Comparison of ENCODE assay signal across 27 cellular contexts in genomic region chr11:35357893-35358292, GRCh38.
A peak's percentile ranks its signal among the peaks of the same experiment; 100 is the strongest.
DNase-seq lines count a peak whose midpoint lies in the region; ATAC-seq and TF ChIP-seq lines count a peak whose summit lies in the region.
"Had no signal": no experiment of that assay in that cellular context is flagged by ENCODE, and none has a peak within 500 bp of the region (broad histone marks: within the 10 kb centered on the region; RNA-seq: fewer than 3 reads in every experiment).

No MANE protein-coding gene starts in this region.

- H3K27ac ChIP-seq in right atrium auricular region (no peak overlapping the region), heart right ventricle (peak overlapping the region in 3 of 10 donors; percentile 7 to 77 (median 20)), adrenal gland (peak overlapping the region in 3 of 5 donors; percentile 9 to 84 (median 82)), subcutaneous abdominal adipose tissue (ENCODE audit: low read depth, low read length) (peak overlapping the region; percentile 49)
- H3K27ac ChIP-seq: cardiac muscle cell, left lung, Peyer's patch, SJSA1 had no signal

- TF ChIP-seq POLR2A in adrenal gland (IDR thresholded peaks at IDR 0.05), result no peak

- POLR2A ChIA-PET in activated CD8-positive, alpha-beta T cell treated with anti-CD3 and anti-CD28 coated beads, Interleukin-2, amount 10 ng/mL, durations not matched to agents 7 days and 5 days (lab: Charles Lee), result no interaction called here

- H3K27me3 Mint-ChIP-seq in activated CD8-positive, alpha-beta T cell treated with anti-CD3 and anti-CD28 coated beads, Interleukin-2, amount 10 ng/mL, durations not matched to agents 7 days and 5 days (ENCODE audit: low read depth), result peaks cover 3% of the 10 kb centered on the region
- no peaks in the 10 kb centered on the region for H3K27me3 Mint-ChIP-seq in Calu3 (ENCODE audit: unreplicated experiment)
- H3K27me3 Mint-ChIP-seq: activated T-cell treated with anti-CD3 and anti-CD28 coated beads, Interleukin-2, amount 50 U/mL, for 24 hours had no signal

- no peaks in the 10 kb centered on the region for H3K36me3 Mint-ChIP-seq in activated CD8-positive, alpha-beta T cell treated with anti-CD3 and anti-CD28 coated beads, Interleukin-2, amount 10 ng/mL, durations not matched to agents 7 days and 5 days (ENCODE audit: low read depth)
- no peaks in the 10 kb centered on the region for H3K36me3 Mint-ChIP-seq in Calu3 (ENCODE audit: insufficient read depth, unreplicated experiment)
- H3K36me3 Mint-ChIP-seq: mesothelial cell of epicardium; stimulated activated memory B cell treated with anti-CD40 and anti-IgM and Interleukin-4, amounts not matched to agents 10 μg/mL and 1 μg/mL and 100 μg/mL, for 72 hours had no signal

- BruUV-seq in Calu3 (replicated peaks; lab: Mats Ljungman, UMichigan), result no TSS peak

- H3K27ac Mint-ChIP-seq in activated CD8-positive, alpha-beta T cell treated with anti-CD3 and anti-CD28 coated beads, Interleukin-2, amount 10 ng/mL, durations not matched to agents 7 days and 5 days, result no peak overlapping the region
- H3K27ac Mint-ChIP-seq in Calu3 (ENCODE audit: unreplicated experiment), result no peak overlapping the region
- H3K27ac Mint-ChIP-seq: activated T-cell treated with anti-CD3 and anti-CD28 coated beads, Interleukin-2, amount 50 U/mL, for 24 hours; mesothelial cell of epicardium; naive thymus-derived CD4-positive, alpha-beta T cell; stimulated activated memory B cell treated with anti-CD40 and anti-IgM and Interleukin-4, amounts not matched to agents 10 μg/mL and 1 μg/mL and 100 μg/mL, for 72 hours; T-helper 1 cell treated with Interleukin-12 subunit alpha and Interleukin-12 subunit beta and Interleukin-4 antibody, amounts not matched to agents 30 μg/mL and 1 μg/mL, for 36 hours had no signal

- WGBS in heart right ventricle, 2 donors, result 86 to 90% methylated on average over 6 of the region's 6 CpGs
- WGBS in adrenal gland, 4 donors, result 71 to 74% (median 72%) methylated on average over 6 of the region's 6 CpGs

- CTCF ChIA-PET in activated CD8-positive, alpha-beta T cell treated with anti-CD3 and anti-CD28 coated beads, Interleukin-2, amount 10 ng/mL, durations not matched to agents 7 days and 5 days (lab: Charles Lee), result no interaction called here
- CTCF ChIA-PET in Calu3 (lab: Charles Lee), result no interaction called here

- H3K4me1 ChIP-seq in right atrium auricular region, result peaks cover 0 to 16% of the 10 kb centered on the region in 2 donors
- peaks cover 0 to 35% (median 21%) of the 10 kb centered on the region in 9 donors for H3K4me1 ChIP-seq in heart right ventricle
- H3K4me1 ChIP-seq in adrenal gland (replicated peaks in 1 of 2), result peaks cover 24% of the 10 kb centered on the region in 2 donors
- H3K4me1 ChIP-seq in subcutaneous abdominal adipose tissue (ENCODE audit: control insufficient read depth in 5 of 5, insufficient read depth in 5 of 5, low read length in 5 of 5), result peaks cover 7 to 18% (median 16%) of the 10 kb centered on the region in 5 donors
- H3K4me1 ChIP-seq: BE2C, Peyer's patch had no signal

- H3K4me1 Mint-ChIP-seq in activated CD8-positive, alpha-beta T cell treated with anti-CD3 and anti-CD28 coated beads, Interleukin-2, amount 10 ng/mL, durations not matched to agents 7 days and 5 days (ENCODE audit: low read depth), result peaks cover 10% of the 10 kb centered on the region
- H3K4me1 Mint-ChIP-seq in Calu3 (ENCODE audit: low read depth, unreplicated experiment), result peaks cover 5% of the 10 kb centered on the region
- H3K4me1 Mint-ChIP-seq: stimulated activated memory B cell treated with anti-CD40 and anti-IgM and Interleukin-4, amounts not matched to agents 10 μg/mL and 1 μg/mL and 100 μg/mL, for 72 hours had no signal

- H3K4me3 Mint-ChIP-seq in activated CD8-positive, alpha-beta T cell treated with anti-CD3 and anti-CD28 coated beads, Interleukin-2, amount 10 ng/mL, durations not matched to agents 7 days and 5 days, result no peak overlapping the region
- no peak overlapping the region for H3K4me3 Mint-ChIP-seq in Calu3 (ENCODE audit: low read depth, unreplicated experiment)
- H3K4me3 Mint-ChIP-seq: activated T-cell treated with anti-CD3 and anti-CD28 coated beads, Interleukin-2, amount 50 U/mL, for 24 hours; mesothelial cell of epicardium; naive thymus-derived CD4-positive, alpha-beta T cell; stimulated activated memory B cell treated with anti-CD40 and anti-IgM and Interleukin-4, amounts not matched to agents 10 μg/mL and 1 μg/mL and 100 μg/mL, for 72 hours; T-helper 1 cell treated with Interleukin-12 subunit alpha and Interleukin-12 subunit beta and Interleukin-4 antibody, amounts not matched to agents 30 μg/mL and 1 μg/mL, for 36 hours had no signal

- no peaks in the 10 kb centered on the region for H3K27me3 ChIP-seq in right atrium auricular region
- H3K27me3 ChIP-seq in heart right ventricle, result no peaks in the 10 kb centered on the region
- no peaks in the 10 kb centered on the region for H3K27me3 ChIP-seq in adrenal gland
- no peaks in the 10 kb centered on the region for H3K27me3 ChIP-seq in subcutaneous abdominal adipose tissue (ENCODE audit: control insufficient read depth in 5 of 5, insufficient read depth in 4 of 5, low read length in 5 of 5)
- H3K27me3 ChIP-seq: BE2C, cardiac muscle cell, left lung, Peyer's patch, SJSA1, uterus had no signal

- no peak overlapping the region for H3K4me3 ChIP-seq in right atrium auricular region
- no peak overlapping the region for H3K4me3 ChIP-seq in heart right ventricle
- H3K4me3 ChIP-seq in adrenal gland, result no peak overlapping the region
- no peak overlapping the region for H3K4me3 ChIP-seq in subcutaneous abdominal adipose tissue (ENCODE audit: low read depth in 1 of 5, low read length in 5 of 5)
- H3K4me3 ChIP-seq: cardiac muscle cell, K562, left lung, Peyer's patch, SJSA1, thoracic aorta, uterus had no signal

- H3K36me3 ChIP-seq in right atrium auricular region, result no peaks in the 10 kb centered on the region
- no peaks in the 10 kb centered on the region for H3K36me3 ChIP-seq in heart right ventricle
- no peaks in the 10 kb centered on the region for H3K36me3 ChIP-seq in adrenal gland (replicated peaks in 1 of 2)
- H3K36me3 ChIP-seq in subcutaneous abdominal adipose tissue (ENCODE audit: control insufficient read depth in 5 of 5, insufficient read depth in 5 of 5, low read length in 5 of 5), result no peaks in the 10 kb centered on the region
- H3K36me3 ChIP-seq: BE2C, cardiac muscle cell, left lung, Peyer's patch, SJSA1, thoracic aorta, uterus had no signal

- intact Hi-C loops in heart right ventricle (cut with DNase I), result no loop called here
- intact Hi-C loops in adrenal gland (cut with DNase I), result no loop called here
- intact Hi-C loops in Calu3 (cut with micrococcal nuclease; ENCODE audit: unreplicated experiment), result no loop called here

- no peak for ATAC-seq in heart right ventricle
- ATAC-seq in activated CD8-positive, alpha-beta T cell treated with anti-CD3 and anti-CD28 coated beads, Interleukin-2, amount 10 ng/mL, durations not matched to agents 7 days and 5 days, result no peak
- ATAC-seq: K562; left lung; naive thymus-derived CD4-positive, alpha-beta T cell; stimulated activated memory B cell treated with anti-CD40 and anti-IgM and Interleukin-4, amounts not matched to agents 10 μg/mL and 1 μg/mL and 100 μg/mL, for 72 hours had no signal

- H3K9ac ChIP-seq in subcutaneous abdominal adipose tissue (ENCODE audit: low read length in 5 of 5), result no peak overlapping the region

- no peak for TF ChIP-seq CTCF in right atrium auricular region (IDR thresholded peaks at IDR 0.05)
- no peak for TF ChIP-seq CTCF in heart right ventricle (IDR thresholded peaks at IDR 0.05)
- no peak for TF ChIP-seq CTCF in adrenal gland (IDR thresholded peaks at IDR 0.05)
- TF ChIP-seq CTCF in Calu3 (IDR thresholded peaks at IDR 0.05; ENCODE audit: unreplicated experiment), result no peak

- H3K9me3 ChIP-seq in right atrium auricular region (no peaks in the 10 kb centered on the region), heart right ventricle (no peaks in the 10 kb centered on the region), adrenal gland (replicated peaks in 1 of 3) (no peaks in the 10 kb centered on the region), subcutaneous abdominal adipose tissue (ENCODE audit: control insufficient read depth in 5 of 5, low read length in 5 of 5) (no peaks in the 10 kb centered on the region)
- H3K9me3 ChIP-seq: BE2C, left lung, Peyer's patch, SJSA1, thoracic aorta, uterus had no signal

- H3K9me3 Mint-ChIP-seq in activated CD8-positive, alpha-beta T cell treated with anti-CD3 and anti-CD28 coated beads, Interleukin-2, amount 10 ng/mL, durations not matched to agents 7 days and 5 days (ENCODE audit: insufficient read depth), result no peaks in the 10 kb centered on the region
- H3K9me3 Mint-ChIP-seq in Calu3 (ENCODE audit: low read depth, unreplicated experiment), result no peaks in the 10 kb centered on the region
- H3K9me3 Mint-ChIP-seq: activated T-cell treated with anti-CD3 and anti-CD28 coated beads, Interleukin-2, amount 50 U/mL, for 24 hours; mesothelial cell of epicardium; stimulated activated memory B cell treated with anti-CD40 and anti-IgM and Interleukin-4, amounts not matched to agents 10 μg/mL and 1 μg/mL and 100 μg/mL, for 72 hours; T-helper 1 cell treated with Interleukin-12 subunit alpha and Interleukin-12 subunit beta and Interleukin-4 antibody, amounts not matched to agents 30 μg/mL and 1 μg/mL, for 36 hours had no signal

- DNase-seq in right atrium auricular region (ENCODE audit: low spot score) (peak; percentile 26), heart right ventricle (no peak), adrenal gland (no peak), iris pigment epithelial cell (ENCODE audit: low read depth) (peak; percentile 44), HPDE6-E6E7 (ENCODE audit: extremely low spot score) (no peak), Calu3 (no peak)
- no peak for DNase-seq in activated CD8-positive, alpha-beta T cell treated with anti-CD3 and anti-CD28 coated beads, Interleukin-2, amount 10 ng/mL, durations not matched to agents 7 days and 5 days
- DNase-seq: activated CD4-positive, alpha-beta T cell treated with anti-CD3 and anti-CD28 coated beads for 1 hour; activated T-cell treated with anti-CD3 and anti-CD28 coated beads, Interleukin-2, amount 50 U/mL, for 24 hours; BE2C; DMS79 treated with DMSO at 0.1 percent for 48 hours; left lung; naive thymus-derived CD4-positive, alpha-beta T cell; NCI-H1436; NCI-H524; occipital lobe; Peyer's patch; stimulated activated CD4-positive, alpha-beta T cell treated with anti-CD3 and anti-CD28 coated beads, Interleukin-4, amount 100 ng/mL, for 1 hour; uterus had no signal

Comparison
In these comparisons a context has a peak if more than half of its experiments do, and no peak if none do; other contexts are left out.
1. DNase-seq: peak in right atrium auricular region (single experiment) and iris pigment epithelial cell (single experiment); none in heart right ventricle (0 of 2), adrenal gland (0 of 7), HPDE6-E6E7 (single experiment), activated CD8-positive, alpha-beta T cell treated with anti-CD3 and anti-CD28 coated beads, Interleukin-2, amount 10 ng/mL, durations not matched to agents 7 days and 5 days (single experiment) and Calu3 (single experiment).
2. H3K27ac ChIP-seq: peak in adrenal gland (3 of 5) and subcutaneous abdominal adipose tissue (single experiment); none in right atrium auricular region (0 of 2).